Comparison of ENCODE assay signal across 27 cellular contexts in the genomic region with DNA sequence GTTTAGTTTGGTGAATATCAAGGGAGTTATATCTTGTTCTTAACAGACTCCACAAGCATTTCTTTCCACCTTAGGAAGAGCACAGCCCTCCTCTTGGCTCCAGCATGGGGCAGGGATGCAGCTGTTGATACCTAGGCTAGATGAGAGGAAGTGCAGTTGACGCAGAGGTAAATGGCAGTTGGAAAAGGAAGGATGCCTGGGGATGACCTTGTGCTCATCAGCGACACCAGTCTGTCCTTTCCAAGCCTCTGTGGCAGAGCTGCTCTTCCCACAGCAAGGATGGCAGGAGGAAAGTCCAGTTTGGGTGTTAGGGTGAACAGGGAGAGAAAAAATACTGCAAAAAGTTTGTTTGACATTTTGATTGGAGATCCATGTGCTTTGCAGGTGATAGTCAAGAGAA. TPM values are rescaled to one million over a fixed set of nuclear protein-coding genes. Genes with fewer than 3 reads are reported as not detected.
A peak's percentile ranks its signal among the peaks of the same experiment; 100 is the strongest.
DNase-seq lines count a peak whose midpoint lies in the region; ATAC-seq and TF ChIP-seq lines count a peak whose summit lies in the region.
"Had no signal": no experiment of that assay in that cellular context is flagged by ENCODE, and none has a peak within 500 bp of the region (broad histone marks: within the 10 kb centered on the region; RNA-seq: fewer than 3 reads in every experiment).

No MANE protein-coding gene starts in this region.

- TF ChIP-seq CTCF in left ventricle myocardium inferior (IDR thresholded peaks at IDR 0.05; ENCODE audit: borderline replicate concordance) (no peak), heart left ventricle (IDR thresholded peaks at IDR 0.05) (no peak), WTC11 (IDR thresholded peaks at IDR 0.05) (no peak), gastroesophageal sphincter (IDR thresholded peaks at IDR 0.05) (no peak), transverse colon (IDR thresholded peaks at IDR 0.05) (no peak)

- CTCF ChIA-PET in WTC11 (lab: Charles Lee) = interaction anchor here (1.9 kb wide), 1 partner anchor 129 kb away, joined by 6 read pairs; no protein-coding TSS in a partner anchor

- DNase-seq in left ventricle myocardium inferior (no peak), heart left ventricle (no peak), NCI-H1930 (lab: John Stamatoyannopoulos, UW) (peak; percentile 23 to 40), WTC11 (ENCODE audit: low spot score) (no peak), pons (ENCODE audit: low spot score) (peak; percentile 75), transverse colon (no peak)
- DNase-seq: activated CD4-positive, alpha-beta T cell treated with anti-CD3 and anti-CD28 coated beads for 1 hour; activated CD8-positive, alpha-beta T cell treated with anti-CD3 and anti-CD28 coated beads for 36 hours; aorta; Caco-2; cortex of kidney; H9; left lung; naive thymus-derived CD8-positive, alpha-beta T cell; NCI-H187 treated with DMSO at 0.1 percent for 48 hours; NCI-H82; OCI-M1; uterus had no signal

- TF ChIP-seq EP300 in gastroesophageal sphincter (IDR thresholded peaks at IDR 0.05) (no peak), transverse colon (IDR thresholded peaks at IDR 0.05; ENCODE audit: low read depth) (no peak)

- no peaks in the 10 kb centered on the region; the same call in 1 of the 2 replicates for H3K36me3 Mint-ChIP-seq in WTC11
- H3K36me3 Mint-ChIP-seq: activated naive CD8-positive, alpha-beta T cell; mesothelial cell of epicardium had no signal

- H3K27ac Mint-ChIP-seq in WTC11 = no peak overlapping the region
- H3K27ac Mint-ChIP-seq: activated CD8-positive, alpha-beta T cell treated with anti-CD3 and anti-CD28 coated beads for 36 hours; activated naive CD8-positive, alpha-beta T cell; H9; mesothelial cell of epicardium; naive thymus-derived CD8-positive, alpha-beta T cell had no signal

- intact Hi-C loops in left ventricle myocardium inferior (cut with micrococcal nuclease) (no loop called here), heart left ventricle (cut with DNase I) (loop anchor here in 2 of 10 donors (5.0 kb wide), 2 partner anchors 33 to 113 kb away; no protein-coding TSS in a partner anchor), transverse colon (cut with DNase I; ENCODE audit: low total_unique reads) (no loop called here)

- H3K27ac ChIP-seq in left ventricle myocardium inferior (replicated peaks) (peak overlapping the region; percentile 55), heart left ventricle (peak overlapping the region in 4 of 12 donors; percentile 2 to 30 (median 10)), gastroesophageal sphincter (no peak overlapping the region), transverse colon (no peak overlapping the region)
- H3K27ac ChIP-seq: BLaER1, cardiac muscle cell, KMS-11, left lung, suprapubic skin, uterus had no signal

- no peaks in the 10 kb centered on the region for H3K9me3 Mint-ChIP-seq in WTC11
- H3K9me3 Mint-ChIP-seq: activated CD8-positive, alpha-beta T cell treated with anti-CD3 and anti-CD28 coated beads for 36 hours; H9; mesothelial cell of epicardium had no signal

- peaks cover 40% of the 10 kb centered on the region for H3K27me3 Mint-ChIP-seq in WTC11 (ENCODE audit: low read depth)

- H3K4me3 ChIP-seq in left ventricle myocardium inferior = no peak overlapping the region
- H3K4me3 ChIP-seq in heart left ventricle = no peak overlapping the region
- H3K4me3 ChIP-seq in gastroesophageal sphincter = no peak overlapping the region
- H3K4me3 ChIP-seq in transverse colon = no peak overlapping the region
- H3K4me3 ChIP-seq: BLaER1, cardiac muscle cell, left lung, smooth muscle cell, suprapubic skin, uterus had no signal

- POLR2A ChIA-PET in WTC11 (lab: Charles Lee) = no interaction called here

- H3K4me1 Mint-ChIP-seq in WTC11 = peaks cover 25% of the 10 kb centered on the region

- H3K4me1 ChIP-seq in left ventricle myocardium inferior (peaks cover 44% of the 10 kb centered on the region), heart left ventricle (peaks cover 0 to 27% (median 7%) of the 10 kb centered on the region in 12 donors), gastroesophageal sphincter (peaks cover 0 to 9% (median 3%) of the 10 kb centered on the region in 3 donors), transverse colon (peaks cover 0 to 5% (median 1%) of the 10 kb centered on the region in 4 donors)
- H3K4me1 ChIP-seq: Caco-2 had no signal

- ATAC-seq in heart left ventricle (no peak), WTC11 (peak; percentile 43), gastroesophageal sphincter (no peak), HG03097 (IDR thresholded peaks at IDR 0.05; ENCODE audit: low FRiP score, unreplicated experiment) (no peak)
- ATAC-seq: activated CD8-positive, alpha-beta T cell treated with anti-CD3 and anti-CD28 coated beads for 36 hours; left lung; naive thymus-derived CD8-positive, alpha-beta T cell had no signal

- 17 to 21% (median 20%) methylated on average over 2 of the region's 2 CpGs for WGBS in heart left ventricle, 4 donors
- 52 to 64% methylated on average over 2 of the region's 2 CpGs for WGBS in gastroesophageal sphincter (ENCODE audit: low coverage in 1 of 2), 2 donors
- 58 to 69% methylated on average over 2 of the region's 2 CpGs for WGBS in transverse colon (ENCODE audit: low coverage in 1 of 2), 2 donors

- in situ Hi-C loops in transverse colon (cut with MboI; ENCODE audit: low pct_ligation_motif_present in 1 of 4, low pct_unique_long_range_greater_than_20kb in 1 of 4, low sequenced_read_pairs in 3 of 4) = no loop called here

- H3K36me3 ChIP-seq in left ventricle myocardium inferior = peaks cover 16% of the 10 kb centered on the region
- H3K36me3 ChIP-seq in heart left ventricle = peaks cover 0 to 14% (median 0%) of the 10 kb centered on the region in 9 donors
- no peaks in the 10 kb centered on the region for H3K36me3 ChIP-seq in gastroesophageal sphincter
- H3K36me3 ChIP-seq in transverse colon = no peaks in the 10 kb centered on the region
- H3K36me3 ChIP-seq: BLaER1, left lung, suprapubic skin, uterus had no signal

- peaks cover 25% of the 10 kb centered on the region for H3K27me3 ChIP-seq in left ventricle myocardium inferior (ENCODE audit: low read depth)
- H3K27me3 ChIP-seq in heart left ventricle = peaks cover 0 to 7% (median 0%) of the 10 kb centered on the region in 9 donors
- H3K27me3 ChIP-seq in gastroesophageal sphincter = peaks cover 78% of the 10 kb centered on the region
- peaks cover 45% of the 10 kb centered on the region for H3K27me3 ChIP-seq in transverse colon
- H3K27me3 ChIP-seq: BLaER1, cardiac muscle cell had no signal

- H3K9me3 ChIP-seq in left ventricle myocardium inferior (replicated peaks) (no peaks in the 10 kb centered on the region), heart left ventricle (no peaks in the 10 kb centered on the region), gastroesophageal sphincter (no peaks in the 10 kb centered on the region), transverse colon (no peaks in the 10 kb centered on the region)
- H3K9me3 ChIP-seq: BLaER1, Caco-2, left lung, suprapubic skin, uterus had no signal

- no peak for TF ChIP-seq POLR2A in heart left ventricle (IDR thresholded peaks at IDR 0.05)
- TF ChIP-seq POLR2A in gastroesophageal sphincter (IDR thresholded peaks at IDR 0.05) = no peak
- TF ChIP-seq POLR2A in transverse colon (IDR thresholded peaks at IDR 0.05) = no peak

- no peak overlapping the region for H3K4me3 Mint-ChIP-seq in WTC11
- H3K4me3 Mint-ChIP-seq: activated CD8-positive, alpha-beta T cell treated with anti-CD3 and anti-CD28 coated beads for 36 hours; activated naive CD8-positive, alpha-beta T cell; H9; mesothelial cell of epicardium; naive thymus-derived CD8-positive, alpha-beta T cell had no signal

TF ChIP-seq in WTC11, 78 proteins besides CTCF, POLR2A, EP300 and RAD21 (continues in another document):
- TF ChIP-seq JAZF1 (CRISPR knock-in tag; IDR thresholded peaks at IDR 0.05) = no peak
- TF ChIP-seq, protein P1, sequence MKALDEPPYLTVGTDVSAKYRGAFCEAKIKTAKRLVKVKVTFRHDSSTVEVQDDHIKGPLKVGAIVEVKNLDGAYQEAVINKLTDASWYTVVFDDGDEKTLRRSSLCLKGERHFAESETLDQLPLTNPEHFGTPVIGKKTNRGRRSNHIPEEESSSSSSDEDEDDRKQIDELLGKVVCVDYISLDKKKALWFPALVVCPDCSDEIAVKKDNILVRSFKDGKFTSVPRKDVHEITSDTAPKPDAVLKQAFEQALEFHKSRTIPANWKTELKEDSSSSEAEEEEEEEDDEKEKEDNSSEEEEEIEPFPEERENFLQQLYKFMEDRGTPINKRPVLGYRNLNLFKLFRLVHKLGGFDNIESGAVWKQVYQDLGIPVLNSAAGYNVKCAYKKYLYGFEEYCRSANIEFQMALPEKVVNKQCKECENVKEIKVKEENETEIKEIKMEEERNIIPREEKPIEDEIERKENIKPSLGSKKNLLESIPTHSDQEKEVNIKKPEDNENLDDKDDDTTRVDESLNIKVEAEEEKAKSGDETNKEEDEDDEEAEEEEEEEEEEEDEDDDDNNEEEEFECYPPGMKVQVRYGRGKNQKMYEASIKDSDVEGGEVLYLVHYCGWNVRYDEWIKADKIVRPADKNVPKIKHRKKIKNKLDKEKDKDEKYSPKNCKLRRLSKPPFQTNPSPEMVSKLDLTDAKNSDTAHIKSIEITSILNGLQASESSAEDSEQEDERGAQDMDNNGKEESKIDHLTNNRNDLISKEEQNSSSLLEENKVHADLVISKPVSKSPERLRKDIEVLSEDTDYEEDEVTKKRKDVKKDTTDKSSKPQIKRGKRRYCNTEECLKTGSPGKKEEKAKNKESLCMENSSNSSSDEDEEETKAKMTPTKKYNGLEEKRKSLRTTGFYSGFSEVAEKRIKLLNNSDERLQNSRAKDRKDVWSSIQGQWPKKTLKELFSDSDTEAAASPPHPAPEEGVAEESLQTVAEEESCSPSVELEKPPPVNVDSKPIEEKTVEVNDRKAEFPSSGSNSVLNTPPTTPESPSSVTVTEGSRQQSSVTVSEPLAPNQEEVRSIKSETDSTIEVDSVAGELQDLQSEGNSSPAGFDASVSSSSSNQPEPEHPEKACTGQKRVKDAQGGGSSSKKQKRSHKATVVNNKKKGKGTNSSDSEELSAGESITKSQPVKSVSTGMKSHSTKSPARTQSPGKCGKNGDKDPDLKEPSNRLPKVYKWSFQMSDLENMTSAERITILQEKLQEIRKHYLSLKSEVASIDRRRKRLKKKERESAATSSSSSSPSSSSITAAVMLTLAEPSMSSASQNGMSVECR (CRISPR knock-in tag; IDR thresholded peaks at IDR 0.05; ENCODE audit: borderline replicate concordance) = no peak

RNA-seq across cellular contexts. Expression of a gene that starts 6.2 kb away (rescaled TPM):
- total RNA-seq in left ventricle myocardium inferior = 80.6 TPM
- 100 to 1,000 TPM in 4 of 9 donors, 10 to 100 TPM in 5; 44.6 to 145 (median 96.4) TPM for total RNA-seq in heart left ventricle
- polyA plus RNA-seq in heart left ventricle = 1 to 10 TPM; 6.9 to 9.8 TPM
- 3.0 to 3.8 TPM (median 3.3 TPM) in 3 replicates for total RNA-seq in WTC11 (2021)
- total RNA-seq in gastroesophageal sphincter = 1 to 10 TPM; 1.9 to 3.2 (median 2.5) TPM
- total RNA-seq in transverse colon = 10 to 100 TPM in 1 of 4 donors, 1 to 10 TPM in 3; 3.4 to 16.1 (median 8.0) TPM
- total RNA-seq: naive thymus-derived CD8-positive, alpha-beta T cell had no signal
- polyA plus RNA-seq: naive thymus-derived CD8-positive, alpha-beta T cell had no signal

Comparison
In these comparisons a context has a peak if more than half of its experiments do, and no peak if none do; other contexts are left out.
1. DNase-seq: peak in NCI-H1930 (2 of 2) and pons (single experiment); none in left ventricle myocardium inferior (single experiment), heart left ventricle (0 of 5), WTC11 (single experiment) and transverse colon (single experiment).